Comparison of ENCODE assay signal across 11 cellular contexts in genomic region chr1:16226495-16227179, GRCh38. TPM values are rescaled to one million over a fixed set of nuclear protein-coding genes. Genes with fewer than 3 reads are reported as not detected.
A peak's percentile ranks its signal among the peaks of the same experiment; 100 is the strongest.
DNase-seq lines count a peak whose midpoint lies in the region; ATAC-seq and TF ChIP-seq lines count a peak whose summit lies in the region.
"Had no signal": no experiment of that assay in that cellular context is flagged by ENCODE, and none has a peak within 500 bp of the region (broad histone marks: within the 10 kb centered on the region; RNA-seq: fewer than 3 reads in every experiment).

No MANE protein-coding gene starts in this region.

- peak overlapping the region; percentile 69 for H3K4me3 ChIP-seq in H7 (ENCODE audit: insufficient read depth, low read depth, low read length)
- peak overlapping the region; percentile 62 for H3K4me3 ChIP-seq in iPS-18a (ENCODE audit: low read length)

- peaks cover 11% of the 10 kb centered on the region for H3K4me1 Mint-ChIP-seq in progenitor cell of endocrine pancreas (ENCODE audit: low read depth)

- peak overlapping the region; percentile 25 for H3K9ac ChIP-seq in iPS-18a (ENCODE audit: low read length)

- H3K27ac ChIP-seq in iPS-18a (ENCODE audit: low read length), result no peak overlapping the region

- no peaks in the 10 kb centered on the region for H3K9me3 Mint-ChIP-seq in progenitor cell of endocrine pancreas (ENCODE audit: low read depth)
- H3K9me3 Mint-ChIP-seq: activated CD8-positive, alpha-beta T cell treated with anti-CD3 and anti-CD28 coated beads for 36 hours had no signal

- DNase-seq in H7 (peak; percentile 100), cerebellar cortex (ENCODE audit: low spot score) (peak; percentile 64), progenitor cell of endocrine pancreas (ENCODE audit: low spot score, unreplicated experiment) (peak; percentile 80), foreskin melanocyte (no peak)
- DNase-seq in activated naive CD4-positive, alpha-beta T cell treated with anti-CD3 and anti-CD28 coated beads, Interleukin-2, amount 50 U/mL, for 16 hours, result no peak
- DNase-seq: activated CD8-positive, alpha-beta T cell treated with anti-CD3 and anti-CD28 coated beads for 36 hours; CD8-positive, alpha-beta memory T cell; stimulated activated CD8-positive, alpha-beta memory T cell treated with anti-CD3 and anti-CD28 coated beads, Interleukin-4, amount 100 ng/mL, for 48 hours had no signal

- no peak for ATAC-seq in HG02642 (IDR thresholded peaks at IDR 0.05; ENCODE audit: poor library complexity, unreplicated experiment)
- ATAC-seq in GM21423 (IDR thresholded peaks at IDR 0.05; ENCODE audit: unreplicated experiment), result no peak
- ATAC-seq: activated CD8-positive, alpha-beta T cell treated with anti-CD3 and anti-CD28 coated beads for 36 hours had no signal

- no peaks in the 10 kb centered on the region for H3K9me3 ChIP-seq in iPS-18a (ENCODE audit: control insufficient read depth, low read depth, low read length)

- H3K36me3 ChIP-seq in H7 (replicated peaks; ENCODE audit: control insufficient read depth, insufficient read depth, low read length) (no peaks in the 10 kb centered on the region), iPS-18a (ENCODE audit: control insufficient read depth, low read depth, low read length) (no peaks in the 10 kb centered on the region)

- no peaks in the 10 kb centered on the region for H3K36me3 Mint-ChIP-seq in progenitor cell of endocrine pancreas (ENCODE audit: insufficient read depth)

- H3K27ac Mint-ChIP-seq in progenitor cell of endocrine pancreas, result peak overlapping the region; percentile 14
- H3K27ac Mint-ChIP-seq: activated CD8-positive, alpha-beta T cell treated with anti-CD3 and anti-CD28 coated beads for 36 hours had no signal

- H3K27me3 ChIP-seq in H7 (ENCODE audit: control insufficient read depth, insufficient read depth, low read length) (peaks cover 46% of the 10 kb centered on the region), iPS-18a (ENCODE audit: control insufficient read depth, insufficient read depth, low read length) (peaks cover 64% of the 10 kb centered on the region)

- H3K27me3 Mint-ChIP-seq in progenitor cell of endocrine pancreas, result peaks cover 51% of the 10 kb centered on the region

- peak overlapping the region; percentile 70 for H3K4me3 Mint-ChIP-seq in progenitor cell of endocrine pancreas (ENCODE audit: low read depth)
- H3K4me3 Mint-ChIP-seq: activated CD8-positive, alpha-beta T cell treated with anti-CD3 and anti-CD28 coated beads for 36 hours; CD8-positive, alpha-beta memory T cell had no signal

- H3K4me1 ChIP-seq in iPS-18a (ENCODE audit: control insufficient read depth, low read depth, low read length), result peaks cover 15% of the 10 kb centered on the region

- no peak for TF ChIP-seq CTCF in progenitor cell of endocrine pancreas (IDR thresholded peaks at IDR 0.05; ENCODE audit: unreplicated experiment)

RNA-seq across cellular contexts. Expression of gene CPLANE2, which starts 10.3 kb away (rescaled TPM):
- total RNA-seq in H7 (2014; rRNA removed; shearing (Covaris generic)), result 6.4 and 9.1 TPM in 2 replicates
- 14.8 and 16.5 TPM in 2 replicates for total RNA-seq in progenitor cell of endocrine pancreas

RNA-seq across cellular contexts. Expression of gene ARHGEF19, which starts 14.2 kb away (rescaled TPM):
- 16.2 and 21.0 TPM in 2 replicates for total RNA-seq in H7 (2014; rRNA removed; shearing (Covaris generic))
- total RNA-seq in progenitor cell of endocrine pancreas, result 146 and 151 TPM in 2 replicates

Comparison
In these comparisons a context has a peak if more than half of its experiments do, and no peak if none do; other contexts are left out.
1. DNase-seq: peak in H7 (single experiment), cerebellar cortex (single experiment) and progenitor cell of endocrine pancreas (single experiment); none in foreskin melanocyte (single experiment) and activated naive CD4-positive, alpha-beta T cell treated with anti-CD3 and anti-CD28 coated beads, Interleukin-2, amount 50 U/mL, for 16 hours (single experiment).